In genomic region chr9:223167-223566, GRCh38 we compare ENCODE assay signal across 1 cellular context.
A peak's percentile ranks its signal among the peaks of the same experiment; 100 is the strongest.
TF ChIP-seq lines count a peak whose summit lies in the region.

No MANE protein-coding gene starts in this region.

TF ChIP-seq in K562, 482 proteins besides CTCF, POLR2A, EP300 and RAD21:
- TF ChIP-seq ZNF24 (IDR thresholded peaks at IDR 0.05) (peak; percentile 61), CSDE1 (IDR thresholded peaks at IDR 0.05) (no peak)
